Comparison of ENCODE assay signal across 8 cellular contexts in genomic region chr4:110195561-110196205, GRCh38. TPM values are rescaled to one million over a fixed set of nuclear protein-coding genes. Genes with fewer than 3 reads are reported as not detected.
DNase-seq lines count a peak whose midpoint lies in the region; ATAC-seq and TF ChIP-seq lines count a peak whose summit lies in the region.

No MANE protein-coding gene starts in this region.

- TF ChIP-seq EP300 in upper lobe of left lung (IDR thresholded peaks at IDR 0.05): no peak

- peaks cover 9% of the 10 kb centered on the region; the same call in 1 of the 2 replicates for H3K79me2 ChIP-seq in H9 (ENCODE audit: insufficient read depth, low read length)

- no CpG with 5 or more reads among the region's 11 CpGs for whole genome bisulfite sequencing in H9 (ENCODE audit: extremely low coverage, insufficient read length, low lambda C conversion rate)
- 27 to 29% methylated on average over 11 of the region's 11 CpGs for WGBS in upper lobe of left lung, 2 donors

- H4K5ac ChIP-seq in H9 (ENCODE audit: insufficient read length, low read depth, low read length): peak overlapping the region; percentile 48

- no peaks in the 10 kb centered on the region for H3K27me3 Mint-ChIP-seq in activated CD4-positive, alpha-beta T cell treated with anti-CD3 and anti-CD28 coated beads for 36 hours
- H3K27me3 Mint-ChIP-seq in H9 (ENCODE audit: low read depth): no peaks in the 10 kb centered on the region

- no peak overlapping the region for H3K4ac ChIP-seq in H9 (ENCODE audit: low read depth, low read length)

- H4K8ac ChIP-seq in H9 (replicated peaks; ENCODE audit: insufficient read length, low read depth, low read length): peak overlapping the region; percentile 4

- H3K9me3 Mint-ChIP-seq in activated CD4-positive, alpha-beta T cell treated with anti-CD3 and anti-CD28 coated beads for 36 hours (ENCODE audit: low read depth): no peaks in the 10 kb centered on the region
- H3K9me3 Mint-ChIP-seq in H9: no peaks in the 10 kb centered on the region

- intact Hi-C loops in activated CD4-positive, alpha-beta T cell treated with anti-CD3 and anti-CD28 coated beads for 36 hours (cut with DNase I, micrococcal nuclease): loop anchor here (2.0 to 10.0 kb wide), 11 partner anchors 107 to 763 kb away; partner anchors contain the start of genes SEC24B (in 2 of the 2), MCUB (in 1 of the 2) and PLA2G12A (in 1 of the 2)

- H3K4me3 ChIP-seq in upper lobe of left lung: peak overlapping the region in 3 of 4 donors; percentile 67 to 84 (median 79)

- peaks cover 3% of the 10 kb centered on the region; the same call in 1 of the 2 replicates for H3K4me1 ChIP-seq in H9 (ENCODE audit: insufficient read depth, low read length)
- peaks cover 8 to 37% (median 17%) of the 10 kb centered on the region in 4 donors for H3K4me1 ChIP-seq in upper lobe of left lung

- H3K23me2 ChIP-seq in H9 (ENCODE audit: insufficient read length, low read depth, low read length, poor library complexity, severe bottlenecking): peaks cover 18% of the 10 kb centered on the region

- H2BK20ac ChIP-seq in H9 (ENCODE audit: low read depth, low read length, poor library complexity, severe bottlenecking): no peak overlapping the region

- peak overlapping the region; percentile 95 for H3K4me3 Mint-ChIP-seq in activated CD4-positive, alpha-beta T cell treated with anti-CD3 and anti-CD28 coated beads for 36 hours
- H3K4me3 Mint-ChIP-seq in H9: peak overlapping the region; percentile 93 to 94

- H3K4me2 ChIP-seq in H9 (ENCODE audit: insufficient read depth, insufficient read length, low read length): peak overlapping the region; percentile 89

- H3K9ac ChIP-seq in H9 (ENCODE audit: extremely low read depth, insufficient read length, low read length): peak overlapping the region; percentile 89

- no peak overlapping the region for H3T11ph ChIP-seq in H9 (ENCODE audit: low read length)

- H4K91ac ChIP-seq in H9 (ENCODE audit: insufficient read length, low read depth, low read length): no peak overlapping the region

- H4K20me1 ChIP-seq in H9 (ENCODE audit: control insufficient read depth, insufficient read depth, insufficient read length): no peaks in the 10 kb centered on the region

- H2AK5ac ChIP-seq in H9 (ENCODE audit: insufficient read length, low read length): peak overlapping the region; percentile 44

- H3K36me3 Mint-ChIP-seq in activated CD4-positive, alpha-beta T cell treated with anti-CD3 and anti-CD28 coated beads for 36 hours (ENCODE audit: low read depth): peaks cover 10% of the 10 kb centered on the region
- H3K36me3 Mint-ChIP-seq in H9 (ENCODE audit: insufficient read depth in 1 of 3, low read depth in 3 of 3): peaks cover 9 to 23% (median 16%) of the 10 kb centered on the region in 3 experiments

- H3K14ac ChIP-seq in H9 (ENCODE audit: insufficient read depth, low read length): peak overlapping the region; percentile 93

- no peaks in the 10 kb centered on the region for H3K36me3 ChIP-seq in upper lobe of left lung

- peak overlapping the region; percentile 42 for H2BK12ac ChIP-seq in H9 (ENCODE audit: insufficient read length, low read depth, low read length)

- ATAC-seq in activated CD4-positive, alpha-beta T cell treated with anti-CD3 and anti-CD28 coated beads for 36 hours: no peak
- no peak for ATAC-seq in upper lobe of left lung (ENCODE audit: low FRiP score in 2 of 2)

- H3K79me1 ChIP-seq in H9 (ENCODE audit: insufficient read depth, low read depth, low read length, poor library complexity, severe bottlenecking): no peaks in the 10 kb centered on the region

- H3K27ac ChIP-seq in H9 (ENCODE audit: insufficient read length, low read depth, low read length) (peak overlapping the region; percentile 74), upper lobe of left lung (peak overlapping the region; percentile 76 to 92 (median 85))

- TF ChIP-seq POLR2A in upper lobe of left lung (IDR thresholded peaks at IDR 0.05): no peak

- POLR2A ChIA-PET in activated CD4-positive, alpha-beta T cell treated with anti-CD3 and anti-CD28 coated beads for 36 hours (lab: Charles Lee): no interaction called here

- no peak overlapping the region for H2BK120ac ChIP-seq in H9 (ENCODE audit: low read depth, low read length, poor library complexity, severe bottlenecking)

- peak overlapping the region; percentile 87 for H3K18ac ChIP-seq in H9 (ENCODE audit: insufficient read length, low read depth, low read length)

- H3K23ac ChIP-seq in H9 (ENCODE audit: insufficient read length, low read depth, low read length): no peak overlapping the region

- peaks cover 37% of the 10 kb centered on the region for H3K4me1 Mint-ChIP-seq in activated CD4-positive, alpha-beta T cell treated with anti-CD3 and anti-CD28 coated beads for 36 hours
- H3K4me1 Mint-ChIP-seq in H9: peaks cover 25 to 31% of the 10 kb centered on the region in 2 experiments

- H3K9me3 ChIP-seq in H9 (ENCODE audit: control insufficient read depth, low read depth, low read length) (no peaks in the 10 kb centered on the region), upper lobe of left lung (no peaks in the 10 kb centered on the region)

- peak overlapping the region; percentile 18 for H3K56ac ChIP-seq in H9 (ENCODE audit: insufficient read length, low read depth, low read length)

- no peak overlapping the region for H2AFZ ChIP-seq in H9 (ENCODE audit: low read length)

- H3K27me3 ChIP-seq in H9 (ENCODE audit: insufficient read depth, low read length): no peaks in the 10 kb centered on the region
- H3K27me3 ChIP-seq in upper lobe of left lung: no peaks in the 10 kb centered on the region

- H2BK15ac ChIP-seq in H9 (ENCODE audit: low read depth, low read length): no peak overlapping the region

- peak; percentile 9 for DNase-seq in activated CD4-positive, alpha-beta T cell treated with anti-CD3 and anti-CD28 coated beads for 36 hours
- DNase-seq in activated CD4-positive, alpha-beta T cell treated with anti-CD3 and anti-CD28 coated beads for 1 hour: no peak
- DNase-seq in H9 (no peak), NCI-H345 (lab: John Stamatoyannopoulos, UW) (peak; percentile 24), medulla oblongata (ENCODE audit: extremely low spot score) (peak; percentile 43), upper lobe of left lung (no peak), NCI-H187 treated with DMSO at 0.1 percent for 48 hours (lab: John Stamatoyannopoulos, UW) (no peak)
- peak; percentile 5 for DNase-seq in central memory CD4-positive, alpha-beta T cell

- TF ChIP-seq CTCF in H9 (conservative IDR thresholded peaks at IDR 0.05): no peak
- TF ChIP-seq CTCF in upper lobe of left lung (IDR thresholded peaks at IDR 0.05): no peak

- CTCF ChIA-PET in activated CD4-positive, alpha-beta T cell treated with anti-CD3 and anti-CD28 coated beads for 36 hours (lab: Charles Lee): no interaction called here

- H3K27ac Mint-ChIP-seq in activated CD4-positive, alpha-beta T cell treated with anti-CD3 and anti-CD28 coated beads for 36 hours: peak overlapping the region; percentile 98
- H3K27ac Mint-ChIP-seq in H9: peak overlapping the region; percentile 94 to 100 (median 98)

- H2BK5ac ChIP-seq in H9 (ENCODE audit: insufficient read length, low read length): peak overlapping the region; percentile 30

RNA-seq across cellular contexts. Expression of gene ELOVL6, which starts 2.7 kb away (rescaled TPM):
- total RNA-seq in activated CD4-positive, alpha-beta T cell treated with anti-CD3 and anti-CD28 coated beads for 36 hours: 10 to 100 TPM; 10.2 TPM
- total RNA-seq in H9 (2021) (62.6 and 64.6 TPM in 2 replicates), upper lobe of left lung (10 to 100 TPM in 1 of 6 donors, 1 to 10 TPM in 5; 2.1 to 10.2 (median 4.3) TPM)

Comparison
In these comparisons a context has a peak if more than half of its experiments do, and no peak if none do; other contexts are left out.
1. DNase-seq: peak in activated CD4-positive, alpha-beta T cell treated with anti-CD3 and anti-CD28 coated beads for 36 hours (single experiment), NCI-H345 (single experiment), central memory CD4-positive, alpha-beta T cell (single experiment) and medulla oblongata (single experiment); none in activated CD4-positive, alpha-beta T cell treated with anti-CD3 and anti-CD28 coated beads for 1 hour (single experiment), H9 (single experiment), upper lobe of left lung (0 of 2) and NCI-H187 treated with DMSO at 0.1 percent for 48 hours (single experiment).